In the genomic region with DNA sequence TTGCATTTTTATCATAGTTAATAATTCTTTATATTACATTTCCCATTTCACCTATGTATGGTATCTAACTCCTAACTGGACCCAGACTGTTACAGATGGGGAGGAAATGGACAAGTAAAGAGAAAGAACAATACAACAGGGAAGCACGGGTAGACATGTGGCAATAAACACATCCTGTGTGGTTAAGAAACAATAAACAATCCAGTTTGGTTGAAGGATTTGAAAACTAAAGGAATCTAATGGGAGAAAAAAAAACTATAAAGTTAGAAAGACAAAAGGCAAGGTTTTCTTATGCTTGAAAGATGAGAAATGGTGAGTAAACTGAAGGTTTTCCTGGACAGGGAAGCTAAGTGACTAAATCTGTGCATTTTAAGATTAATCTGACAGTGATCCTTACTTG, we compare ENCODE assay signal across 21 cellular contexts. TPM values are rescaled to one million over a fixed set of nuclear protein-coding genes. Genes with fewer than 3 reads are reported as not detected.
DNase-seq lines count a peak whose midpoint lies in the region; ATAC-seq and TF ChIP-seq lines count a peak whose summit lies in the region.
"Had no signal": no experiment of that assay in that cellular context is flagged by ENCODE, and none has a peak within 500 bp of the region (broad histone marks: within the 10 kb centered on the region; RNA-seq: fewer than 3 reads in every experiment).

No MANE protein-coding gene starts in this region.

- no peak for ATAC-seq in DND-41 (ENCODE audit: insufficient read depth, low read depth)
- ATAC-seq in GM19463 (IDR thresholded peaks at IDR 0.05; ENCODE audit: unreplicated experiment) = no peak
- no peak for ATAC-seq in HG03520 (IDR thresholded peaks at IDR 0.05; ENCODE audit: unreplicated experiment)
- ATAC-seq: activated CD8-positive, alpha-beta T cell treated with anti-CD3 and anti-CD28 coated beads for 36 hours; gastroesophageal sphincter; GM12878; stimulated activated effector memory CD8-positive, alpha-beta T cell treated with anti-CD3 and anti-CD28 coated beads, Interleukin-12 subunit alpha, Interleukin-12 subunit beta, amount 100 ng/mL, for 72 hours; upper lobe of right lung had no signal

- peak; percentile 10 for DNase-seq in A172 (ENCODE audit: low spot score)
- no peak for DNase-seq in DND-41
- DNase-seq in SW480 (ENCODE audit: low spot score) = peak; percentile 5
- DNase-seq in fibroblast of peridontal ligament (ENCODE audit: extremely low read depth) = peak; percentile 16
- no peak for DNase-seq in activated CD4-positive, alpha-beta memory T cell treated with anti-CD3 and anti-CD28 coated beads, Interleukin-2, amount 10 ng/mL, durations not matched to agents 7 days and 5 days
- DNase-seq in WERI-Rb-1 = no peak
- DNase-seq: activated CD8-positive, alpha-beta T cell treated with anti-CD3 and anti-CD28 coated beads for 36 hours; immature natural killer cell; NCI-H446; SIG-M5; upper lobe of right lung had no signal

- no peak overlapping the region for H2AFZ ChIP-seq in DND-41 (ENCODE audit: low read depth, low read length)

- no peak overlapping the region for H3K4me3 Mint-ChIP-seq in activated CD4-positive, alpha-beta memory T cell treated with anti-CD3 and anti-CD28 coated beads, Interleukin-2, amount 10 ng/mL, durations not matched to agents 7 days and 5 days
- H3K4me3 Mint-ChIP-seq: activated CD8-positive, alpha-beta T cell treated with anti-CD3 and anti-CD28 coated beads for 36 hours; brain; immature natural killer cell; mesothelial cell of epicardium; stimulated activated effector memory CD8-positive, alpha-beta T cell treated with anti-CD3 and anti-CD28 coated beads, Interleukin-12 subunit alpha, Interleukin-12 subunit beta, amount 100 ng/mL, for 72 hours had no signal

- no peaks in the 10 kb centered on the region for H3K79me2 ChIP-seq in DND-41 (ENCODE audit: insufficient read depth, low read length)

- POLR2A ChIA-PET in activated CD4-positive, alpha-beta memory T cell treated with anti-CD3 and anti-CD28 coated beads, Interleukin-2, amount 10 ng/mL, durations not matched to agents 7 days and 5 days (lab: Charles Lee) = no interaction called here

- CTCF ChIA-PET in activated CD4-positive, alpha-beta memory T cell treated with anti-CD3 and anti-CD28 coated beads, Interleukin-2, amount 10 ng/mL, durations not matched to agents 7 days and 5 days (lab: Charles Lee) = no interaction called here

- TF ChIP-seq CTCF in DND-41 (IDR thresholded peaks at IDR 0.05; ENCODE audit: borderline replicate concordance, extremely low read depth, low read length, poor library complexity, severe bottlenecking) (no peak), WERI-Rb-1 (IDR thresholded peaks at IDR 0.05; ENCODE audit: low read depth, low read length) (no peak)

- H3K9me3 ChIP-seq in DND-41 (ENCODE audit: insufficient read depth, low read length, severe bottlenecking) = no peaks in the 10 kb centered on the region
- H3K9me3 ChIP-seq in WERI-Rb-1 (ENCODE audit: severe bottlenecking) = no peaks in the 10 kb centered on the region
- H3K9me3 ChIP-seq: BLaER1, gastroesophageal sphincter, neutrophil, upper lobe of right lung had no signal

- H3K4me2 ChIP-seq in DND-41 (ENCODE audit: insufficient read depth, low read length) = no peak overlapping the region
- H3K4me2 ChIP-seq: BLaER1 had no signal

- H3K27ac Mint-ChIP-seq in activated CD4-positive, alpha-beta memory T cell treated with anti-CD3 and anti-CD28 coated beads, Interleukin-2, amount 10 ng/mL, durations not matched to agents 7 days and 5 days = no peak overlapping the region
- H3K27ac Mint-ChIP-seq: activated CD8-positive, alpha-beta T cell treated with anti-CD3 and anti-CD28 coated beads for 36 hours; activated T-helper 2 cell treated with anti-CD3 and anti-CD28 coated beads, Interferon-gamma antibody, Interleukin-2, Interleukin-4, amounts not matched to agents 10 μg/mL and 5 μg/mL and 100 μg/mL, durations not matched to agents 14 hours and 24 hours and 36 hours; mesothelial cell of epicardium; stimulated activated effector memory CD8-positive, alpha-beta T cell treated with anti-CD3 and anti-CD28 coated beads, Interleukin-12 subunit alpha, Interleukin-12 subunit beta, amount 100 ng/mL, for 72 hours had no signal

- H3K4me3 ChIP-seq in DND-41 (ENCODE audit: low read depth in 1 of 2, low read length in 2 of 2) (no peak overlapping the region), WERI-Rb-1 (ENCODE audit: low read depth, low read length) (no peak overlapping the region)
- H3K4me3 ChIP-seq: BLaER1, gastroesophageal sphincter, GM12878, upper lobe of right lung had no signal

- H3K27me3 ChIP-seq in DND-41 (ENCODE audit: insufficient read depth, low read length, poor library complexity) (no peaks in the 10 kb centered on the region), WERI-Rb-1 (ENCODE audit: insufficient read depth, low read depth, severe bottlenecking) (no peaks in the 10 kb centered on the region)
- H3K27me3 ChIP-seq: BLaER1, gastroesophageal sphincter, neutrophil, upper lobe of right lung had no signal

- H3K27me3 Mint-ChIP-seq in activated CD4-positive, alpha-beta memory T cell treated with anti-CD3 and anti-CD28 coated beads, Interleukin-2, amount 10 ng/mL, durations not matched to agents 7 days and 5 days = no peaks in the 10 kb centered on the region
- H3K27me3 Mint-ChIP-seq: activated CD8-positive, alpha-beta T cell treated with anti-CD3 and anti-CD28 coated beads for 36 hours; brain had no signal

- 0 out of 2 replicates have a peak overlapping the region, but pooled peaks have one; percentile 45 for H3K27ac ChIP-seq in DND-41 (ENCODE audit: low read length)
- no peak overlapping the region for H3K27ac ChIP-seq in WERI-Rb-1
- H3K27ac ChIP-seq: BLaER1, gastroesophageal sphincter, neutrophil, upper lobe of right lung had no signal

- H3K36me3 ChIP-seq in DND-41 (ENCODE audit: insufficient read depth, low read length) (peaks cover 67% of the 10 kb centered on the region), WERI-Rb-1 (peaks cover 30% of the 10 kb centered on the region)

- H3K4me1 ChIP-seq in DND-41 (ENCODE audit: insufficient read depth, low read length) = no peaks in the 10 kb centered on the region
- H3K4me1 ChIP-seq: gastroesophageal sphincter, upper lobe of right lung had no signal

- H3K4me1 Mint-ChIP-seq in activated CD4-positive, alpha-beta memory T cell treated with anti-CD3 and anti-CD28 coated beads, Interleukin-2, amount 10 ng/mL, durations not matched to agents 7 days and 5 days = peaks cover 57% of the 10 kb centered on the region
- H3K4me1 Mint-ChIP-seq: brain, mesothelial cell of epicardium had no signal

- peaks cover 2% of the 10 kb centered on the region for H3K9me3 Mint-ChIP-seq in activated CD4-positive, alpha-beta memory T cell treated with anti-CD3 and anti-CD28 coated beads, Interleukin-2, amount 10 ng/mL, durations not matched to agents 7 days and 5 days
- H3K9me3 Mint-ChIP-seq: activated CD8-positive, alpha-beta T cell treated with anti-CD3 and anti-CD28 coated beads for 36 hours; brain; immature natural killer cell; stimulated activated effector memory CD8-positive, alpha-beta T cell treated with anti-CD3 and anti-CD28 coated beads, Interleukin-12 subunit alpha, Interleukin-12 subunit beta, amount 100 ng/mL, for 72 hours had no signal

- H3K9ac ChIP-seq in DND-41 (ENCODE audit: low read depth, low read length) = no peak overlapping the region
- H3K9ac ChIP-seq: BLaER1 had no signal

- no peaks in the 10 kb centered on the region for H4K20me1 ChIP-seq in DND-41 (ENCODE audit: insufficient read depth, low read length)
- H4K20me1 ChIP-seq: BLaER1 had no signal

- peaks cover 45% of the 10 kb centered on the region for H3K36me3 Mint-ChIP-seq in activated CD4-positive, alpha-beta memory T cell treated with anti-CD3 and anti-CD28 coated beads, Interleukin-2, amount 10 ng/mL, durations not matched to agents 7 days and 5 days (ENCODE audit: low read depth)

RNA-seq across cellular contexts. Expression of a gene that starts 34.9 kb away (rescaled TPM):
- 0.69 and 0.77 TPM in 2 replicates for total RNA-seq in A172 (2014; rRNA removed; shearing (Covaris generic))
- total RNA-seq in activated CD4-positive, alpha-beta memory T cell treated with anti-CD3 and anti-CD28 coated beads, Interleukin-2, amount 10 ng/mL, durations not matched to agents 7 days and 5 days = 1 to 10 TPM in 1 of 2 experiments, under 1 TPM in 1; 0.85 to 1.2 TPM

Comparison
In these comparisons a context has a peak if more than half of its experiments do, and no peak if none do; other contexts are left out.
1. DNase-seq: peak in A172 (single experiment), SW480 (single experiment) and fibroblast of peridontal ligament (single experiment); none in DND-41 (single experiment), activated CD4-positive, alpha-beta memory T cell treated with anti-CD3 and anti-CD28 coated beads, Interleukin-2, amount 10 ng/mL, durations not matched to agents 7 days and 5 days (single experiment) and WERI-Rb-1 (single experiment).